ENCODE assay signal across 11 cellular contexts in the genomic region with DNA sequence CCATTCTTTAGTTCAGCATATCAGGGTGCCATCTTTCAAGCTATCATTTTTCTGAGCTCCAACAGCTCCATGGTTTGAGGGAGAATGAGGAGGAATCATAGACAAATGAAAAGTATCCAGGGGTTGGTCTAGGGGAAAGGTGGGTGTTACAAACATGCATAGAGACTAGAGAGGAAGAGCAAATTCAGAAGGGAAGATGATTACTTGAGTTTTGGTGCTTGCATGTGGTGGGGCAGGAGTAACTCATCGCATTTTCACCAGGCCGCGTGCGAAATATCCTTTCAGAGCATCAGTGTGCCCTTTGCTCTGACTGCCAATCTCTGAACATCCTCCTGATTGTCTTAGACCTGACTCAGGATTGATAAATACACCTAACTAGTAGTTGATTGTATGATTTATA. TPM values are rescaled to one million over a fixed set of nuclear protein-coding genes. Genes with fewer than 3 reads are reported as not detected.
DNase-seq lines count a peak whose midpoint lies in the region; ATAC-seq, FAIRE-seq and TF ChIP-seq lines count a peak whose summit lies in the region.
"Had no signal": no experiment of that assay in that cellular context is flagged by ENCODE, and none has a peak within 500 bp of the region (broad histone marks: within the 10 kb centered on the region; RNA-seq: fewer than 3 reads in every experiment).

No MANE protein-coding gene starts in this region.

- no TSS peak for BruUV-seq in HepG2 (replicated peaks; lab: Mats Ljungman, UMichigan)

- CTCF ChIA-PET in HepG2 (lab: Yijun Ruan, JAX; ENCODE audit: low intra/inter-chr PET ratio, low total read pairs) = no interaction called here

- no peak for TF ChIP-seq CTCF in HepG2 (CRISPR knock-in tag; IDR thresholded peaks at IDR 0.05)
- no peak for TF ChIP-seq CTCF in right lobe of liver (IDR thresholded peaks at IDR 0.05)
- TF ChIP-seq CTCF in natural killer cell (IDR thresholded peaks at IDR 0.05) = no peak

- TF ChIP-seq POLR2A in HepG2 (IDR thresholded peaks at IDR 0.05; ENCODE audit: insufficient read depth in 1 of 2, low read depth in 2 of 2, low read length in 2 of 2) = no peak
- no peak for TF ChIP-seq POLR2A in right lobe of liver (IDR thresholded peaks at IDR 0.05)

- in situ Hi-C loops in HepG2 (cut with HindIII; ENCODE audit: extremely low pct_ligation_motif_present, low pct_unique_long_range_greater_than_20kb) = no loop called here

- H3K4me3 ChIP-seq in HepG2 (replicated peaks in 1 of 3; ENCODE audit: insufficient read depth in 1 of 3, low read depth in 2 of 3, low read length in 3 of 3) = no peak overlapping the region
- H3K4me3 ChIP-seq in right lobe of liver = no peak overlapping the region
- H3K4me3 ChIP-seq: pancreas had no signal

- POLR2A ChIA-PET in HepG2 (lab: Yijun Ruan, JAX) = interaction anchor here (1.1 kb wide), 1 partner anchor 8 kb away, joined by 3 read pairs; the partner anchor contains the start of gene BICRAL

- no peak overlapping the region for H3K4me2 ChIP-seq in HepG2 (ENCODE audit: low read depth, low read length)

- WGBS in HepG2 (ENCODE audit: low lambda C conversion rate) = 97% methylated on average over 4 of the region's 4 CpGs
- WGBS in right lobe of liver (ENCODE audit: insufficient coverage, low coverage, low lambda C conversion rate, missing lambda C conversion rate) = 94% methylated on average over 4 of the region's 4 CpGs

- H3K4me1 ChIP-seq in HepG2 (ENCODE audit: insufficient read depth, low read length) = peaks cover 24% of the 10 kb centered on the region
- H3K4me1 ChIP-seq in right lobe of liver = peaks cover 0 to 22% (median 0%) of the 10 kb centered on the region in 4 donors

- H3K27me3 ChIP-seq in HepG2 (ENCODE audit: control insufficient read depth in 1 of 2, insufficient read depth in 2 of 2, low read length in 2 of 2) (no peaks in the 10 kb centered on the region), right lobe of liver (no peaks in the 10 kb centered on the region)
- H3K27me3 ChIP-seq: pancreas had no signal

- H3K9ac ChIP-seq in HepG2 (ENCODE audit: insufficient read depth, low read depth, low read length) = no peak overlapping the region

- intact Hi-C loops in HepG2 (cut with micrococcal nuclease; ENCODE audit: unreplicated experiment) (no loop called here), right lobe of liver (cut with DNase I) (no loop called here), natural killer cell (cut with micrococcal nuclease) (loop anchor here (5.0 kb wide), 2 partner anchors 48 to 608 kb away; no protein-coding TSS in a partner anchor)

- H3K36me3 Mint-ChIP-seq in natural killer cell = no peaks in the 10 kb centered on the region

- H3K9me3 ChIP-seq in HepG2 (ENCODE audit: low read length) (no peaks in the 10 kb centered on the region), right lobe of liver (no peaks in the 10 kb centered on the region)
- H3K9me3 ChIP-seq: pancreas had no signal

- H3K4me3 Mint-ChIP-seq in natural killer cell = peak overlapping the region; percentile 82

- no peak for TF ChIP-seq RAD21 in HepG2 (CRISPR knock-in tag; IDR thresholded peaks at IDR 0.05)

- peak; percentile 36 for FAIRE-seq in HepG2 (lab: Jason Lieb, UNC)
- FAIRE-seq: pancreas had no signal

- TF ChIP-seq EP300 in HepG2 (IDR thresholded peaks at IDR 0.05; ENCODE audit: low read depth in 2 of 2, low read length in 2 of 2) (no peak), HepG2 (CRISPR knock-in tag; IDR thresholded peaks at IDR 0.05; ENCODE audit: borderline replicate concordance) (no peak)

- no peaks in the 10 kb centered on the region for H3K79me2 ChIP-seq in HepG2 (ENCODE audit: insufficient read depth, low read length)

- peaks cover 52 to 57% of the 10 kb centered on the region in 2 donors for H3K4me1 Mint-ChIP-seq in natural killer cell

- no peak for DNase-seq in HepG2 (ENCODE audit: low spot score)
- no peak for DNase-seq in right lobe of liver
- DNase-seq in activated naive CD4-positive, alpha-beta T cell treated with Interleukin-2 at 50 U/mL for 16 hours = peak; percentile 44
- DNase-seq in natural killer cell = no peak
- no peak for DNase-seq in putamen (ENCODE audit: low spot score)
- DNase-seq: left colon, NCI-H2171 treated with DMSO at 0.1 percent for 48 hours, pancreas had no signal

- H4K20me1 ChIP-seq in HepG2 (ENCODE audit: insufficient read depth, low read length) = no peaks in the 10 kb centered on the region

- H3K36me3 ChIP-seq in HepG2 (replicated peaks in 1 of 2; ENCODE audit: control insufficient read depth in 1 of 2, insufficient read depth in 2 of 2, low read length in 2 of 2) = no peaks in the 10 kb centered on the region
- H3K36me3 ChIP-seq in right lobe of liver = no peaks in the 10 kb centered on the region
- H3K36me3 ChIP-seq: pancreas had no signal

- no peaks in the 10 kb centered on the region for H3K9me3 Mint-ChIP-seq in natural killer cell

- H3K27me3 Mint-ChIP-seq in natural killer cell (ENCODE audit: low read depth in 2 of 2) = peaks cover 0 to 3% of the 10 kb centered on the region in 2 donors

- peak overlapping the region; percentile 92 to 94 for H3K27ac Mint-ChIP-seq in natural killer cell

- no peak overlapping the region for H3K27ac ChIP-seq in HepG2 (ENCODE audit: extremely low read length, insufficient read depth, low read length)
- no peak overlapping the region for H3K27ac ChIP-seq in right lobe of liver

- ATAC-seq in HepG2 (no peak), right lobe of liver (no peak), natural killer cell (no peak), GM21381 (IDR thresholded peaks at IDR 0.05; ENCODE audit: unreplicated experiment) (no peak), HG02981 (IDR thresholded peaks at IDR 0.05; ENCODE audit: unreplicated experiment) (no peak), HG02571 (IDR thresholded peaks at IDR 0.05; ENCODE audit: unreplicated experiment) (no peak)
- ATAC-seq: left colon had no signal

- H2AFZ ChIP-seq in HepG2 (ENCODE audit: low read length) = no peak overlapping the region

RNA-seq across cellular contexts. Expression of gene BICRAL, which starts 7.7 kb away (rescaled TPM):
- total RNA-seq in HepG2 (2016; rRNA removed; fragmentation: Illumina TruSeq; extraction: Trizol) (5.0 and 6.8 TPM in 2 replicates), right lobe of liver (1 to 10 TPM; 4.3 to 6.0 (median 5.5) TPM), natural killer cell (10 to 100 TPM; 31.1 to 43.4 (median 37.1) TPM)
- 1.6 and 1.9 TPM in 2 replicates for total RNA-seq in HepG2 (2016; cell fraction: cytosol; rRNA removed; fragmentation: Illumina TruSeq; extraction: Trizol; ENCODE audit: low read depth)
- 4.5 and 6.4 TPM in 2 replicates for total RNA-seq in HepG2 (2016; cell fraction: insoluble cytoplasmic fraction; rRNA removed; fragmentation: Illumina TruSeq; extraction: Trizol)
- 4.8 and 5.3 TPM in 2 replicates for total RNA-seq in HepG2 (2016; cell fraction: membrane; rRNA removed; fragmentation: Illumina TruSeq; extraction: Trizol)
- total RNA-seq in HepG2 (2016; cell fraction: nucleus; rRNA removed; fragmentation: Illumina TruSeq; extraction: Trizol) = 4.9 and 6.1 TPM in 2 replicates
- 11.1 and 13.5 TPM in 2 replicates for polyA plus RNA-seq in HepG2 (2011; rRNA removed)
- polyA plus RNA-seq in HepG2 (2011; cell fraction: cytosol; rRNA removed) = 9.5 and 11.4 TPM in 2 replicates
- polyA plus RNA-seq in HepG2 (2011; cell fraction: nucleus; rRNA removed) = 9.0 and 9.1 TPM in 2 replicates
- 7.3 and 7.8 TPM in 2 replicates for polyA plus RNA-seq in HepG2 (2012)
- 0.24 and 0.26 TPM in 2 replicates for polyA plus RNA-seq in HepG2 (2016; cell fraction: cytosol; fragmentation: Illumina TruSeq; extraction: Trizol; ENCODE audit: low read depth)
- 5.3 and 6.6 TPM in 2 replicates for polyA plus RNA-seq in HepG2 (2016; cell fraction: insoluble cytoplasmic fraction; fragmentation: Illumina TruSeq; extraction: Trizol; ENCODE audit: low read depth)
- polyA plus RNA-seq in HepG2 (2016; cell fraction: membrane; fragmentation: Illumina TruSeq; extraction: Trizol; ENCODE audit: low read depth) = 1.5 and 1.7 TPM in 2 replicates
- 8.7 and 9.2 TPM in 2 replicates for polyA plus RNA-seq in HepG2 (2016; cell fraction: nucleus; fragmentation: Illumina TruSeq; extraction: Trizol; ENCODE audit: insufficient read depth, low read depth)
- 16.6 and 32.3 TPM in 2 replicates for polyA minus RNA-seq in HepG2 (2011; rRNA and poly(A)+ RNA removed; ENCODE audit: low replicate concordance)
- polyA minus RNA-seq in HepG2 (2011; cell fraction: cytosol; rRNA and poly(A)+ RNA removed) = 14.7 and 15.5 TPM in 2 replicates
- polyA minus RNA-seq in HepG2 (2011; cell fraction: nucleus; rRNA and poly(A)+ RNA removed) = 14.7 and 18.9 TPM in 2 replicates

RNA-seq across cellular contexts. Expression of gene TBCC, which starts 28.3 kb away (rescaled TPM):
- total RNA-seq in HepG2 (2016; rRNA removed; fragmentation: Illumina TruSeq; extraction: Trizol) = 36.1 and 43.2 TPM in 2 replicates
- total RNA-seq in HepG2 (2016; cell fraction: cytosol; rRNA removed; fragmentation: Illumina TruSeq; extraction: Trizol; ENCODE audit: low read depth) = 13.4 and 14.0 TPM in 2 replicates
- 37.2 and 41.5 TPM in 2 replicates for total RNA-seq in HepG2 (2016; cell fraction: insoluble cytoplasmic fraction; rRNA removed; fragmentation: Illumina TruSeq; extraction: Trizol)
- total RNA-seq in HepG2 (2016; cell fraction: membrane; rRNA removed; fragmentation: Illumina TruSeq; extraction: Trizol) = 20.4 and 22.9 TPM in 2 replicates
- total RNA-seq in HepG2 (2016; cell fraction: nucleus; rRNA removed; fragmentation: Illumina TruSeq; extraction: Trizol) = 17.5 and 20.0 TPM in 2 replicates
- polyA plus RNA-seq in HepG2 (2011; rRNA removed) = 14.8 and 18.0 TPM in 2 replicates
- polyA plus RNA-seq in HepG2 (2011; cell fraction: cytosol; rRNA removed) = 14.9 and 15.6 TPM in 2 replicates
- polyA plus RNA-seq in HepG2 (2011; cell fraction: nucleus; rRNA removed) = 12.6 and 13.8 TPM in 2 replicates
- polyA plus RNA-seq in HepG2 (2012) = 12.0 and 15.3 TPM in 2 replicates
- polyA plus RNA-seq in HepG2 (2016; cell fraction: cytosol; fragmentation: Illumina TruSeq; extraction: Trizol; ENCODE audit: low read depth) = 5.2 and 5.5 TPM in 2 replicates
- polyA plus RNA-seq in HepG2 (2016; cell fraction: insoluble cytoplasmic fraction; fragmentation: Illumina TruSeq; extraction: Trizol; ENCODE audit: low read depth) = 26.8 and 28.7 TPM in 2 replicates
- polyA plus RNA-seq in HepG2 (2016; cell fraction: membrane; fragmentation: Illumina TruSeq; extraction: Trizol; ENCODE audit: low read depth) = 7.8 and 9.2 TPM in 2 replicates
- 20.6 and 21.7 TPM in 2 replicates for polyA plus RNA-seq in HepG2 (2016; cell fraction: nucleus; fragmentation: Illumina TruSeq; extraction: Trizol; ENCODE audit: insufficient read depth, low read depth)
- 10.7 and 14.8 TPM in 2 replicates for polyA minus RNA-seq in HepG2 (2011; rRNA and poly(A)+ RNA removed; ENCODE audit: low replicate concordance)
- 8.2 and 9.3 TPM in 2 replicates for polyA minus RNA-seq in HepG2 (2011; cell fraction: cytosol; rRNA and poly(A)+ RNA removed)
- 7.6 and 7.7 TPM in 2 replicates for polyA minus RNA-seq in HepG2 (2011; cell fraction: nucleus; rRNA and poly(A)+ RNA removed)
- total RNA-seq in right lobe of liver = 10 to 100 TPM in 2 of 6 experiments, 1 to 10 TPM in 4; 5.4 to 12.2 (median 6.3) TPM
- total RNA-seq in natural killer cell = 10 to 100 TPM; 64.1 to 77.6 (median 65.6) TPM

RNA-seq across cellular contexts. Expression of gene PRPH2, which starts 51.8 kb away (rescaled TPM):
- total RNA-seq in HepG2 (2016; rRNA removed; fragmentation: Illumina TruSeq; extraction: Trizol) (0.04 and 0.06 TPM in 2 replicates), right lobe of liver (under 1 TPM in 1 of 6 experiments, not detected in 5; 0.16 TPM), natural killer cell (under 1 TPM; 0.12 to 0.16 (median 0.13) TPM)
- total RNA-seq in HepG2 (2016; cell fraction: cytosol; rRNA removed; fragmentation: Illumina TruSeq; extraction: Trizol; ENCODE audit: low read depth) = 0.10 TPM in 1 of 2 replicates, not detected in the other
- total RNA-seq in HepG2 (2016; cell fraction: insoluble cytoplasmic fraction; rRNA removed; fragmentation: Illumina TruSeq; extraction: Trizol) = 0.04 TPM in 1 of 2 replicates, not detected in the other
- 0.10 TPM in 1 of 2 replicates, not detected in the other for total RNA-seq in HepG2 (2016; cell fraction: membrane; rRNA removed; fragmentation: Illumina TruSeq; extraction: Trizol)
- not detected in 2 replicates for total RNA-seq in HepG2 (2016; cell fraction: nucleus; rRNA removed; fragmentation: Illumina TruSeq; extraction: Trizol)
- 0.03 and 0.05 TPM in 2 replicates for polyA plus RNA-seq in HepG2 (2011; rRNA removed)
- polyA plus RNA-seq in HepG2 (2011; cell fraction: cytosol; rRNA removed) = 0.05 TPM in 2 replicates
- polyA plus RNA-seq in HepG2 (2011; cell fraction: nucleus; rRNA removed) = 0.08 TPM in 1 of 2 replicates, not detected in the other
- not detected in 2 replicates for polyA plus RNA-seq in HepG2 (2012)
- polyA plus RNA-seq in HepG2 (2016; cell fraction: cytosol; fragmentation: Illumina TruSeq; extraction: Trizol; ENCODE audit: low read depth) = not detected in 2 replicates
- polyA plus RNA-seq in HepG2 (2016; cell fraction: insoluble cytoplasmic fraction; fragmentation: Illumina TruSeq; extraction: Trizol; ENCODE audit: low read depth) = not detected in 2 replicates
- polyA plus RNA-seq in HepG2 (2016; cell fraction: membrane; fragmentation: Illumina TruSeq; extraction: Trizol; ENCODE audit: low read depth) = not detected in 2 replicates
- not detected in 2 replicates for polyA plus RNA-seq in HepG2 (2016; cell fraction: nucleus; fragmentation: Illumina TruSeq; extraction: Trizol; ENCODE audit: insufficient read depth, low read depth)
- not detected in 2 replicates for polyA minus RNA-seq in HepG2 (2011; rRNA and poly(A)+ RNA removed; ENCODE audit: low replicate concordance)
- not detected in 2 replicates for polyA minus RNA-seq in HepG2 (2011; cell fraction: cytosol; rRNA and poly(A)+ RNA removed)
- polyA minus RNA-seq in HepG2 (2011; cell fraction: nucleus; rRNA and poly(A)+ RNA removed) = 0.12 TPM in 1 of 2 replicates, not detected in the other
